Comparison of ENCODE assay signal across 1 cellular context in the genomic region with DNA sequence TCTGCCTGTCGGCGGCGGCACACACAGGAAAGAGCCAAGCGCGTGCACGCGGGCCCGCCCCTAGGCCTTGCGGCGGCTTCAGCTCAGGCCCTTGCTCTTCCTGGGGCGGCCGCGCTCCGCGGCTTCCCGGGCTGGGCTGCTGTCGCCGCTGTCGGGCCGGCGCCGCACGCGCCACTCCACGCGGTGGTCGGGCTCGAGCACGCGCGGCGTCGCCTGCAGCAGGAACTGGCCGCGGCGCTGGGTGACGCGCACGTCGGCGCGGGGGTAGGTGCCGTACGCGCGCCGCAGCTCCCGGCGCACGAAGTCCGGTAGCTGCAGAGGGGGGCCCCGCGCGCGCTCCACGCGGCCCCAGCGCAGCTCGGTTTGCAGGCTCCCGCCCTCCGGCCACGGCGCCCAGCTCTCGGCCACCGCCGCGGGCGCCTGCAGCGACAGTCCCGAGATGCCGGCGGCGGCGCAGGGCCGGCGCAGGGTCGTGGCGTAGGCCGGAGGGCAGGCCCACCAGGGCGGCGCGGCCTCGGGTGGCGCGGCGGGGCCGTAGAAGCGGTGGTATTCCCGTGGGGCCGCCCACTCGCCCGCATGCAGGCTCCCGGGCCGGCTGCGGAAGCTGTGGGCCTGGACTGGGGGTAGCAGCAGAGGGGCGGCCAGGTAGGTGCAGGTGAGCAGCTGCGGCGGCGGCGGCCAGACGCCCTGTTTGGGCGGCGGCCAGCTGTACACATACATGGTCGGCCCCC.
TF ChIP-seq lines count a peak whose summit lies in the region.

No MANE protein-coding gene starts in this region.

TF ChIP-seq in GM12878, 131 proteins besides CTCF, POLR2A, EP300 and RAD21:
- TF ChIP-seq RUNX3 (IDR thresholded peaks at IDR 0.05; ENCODE audit: low read length) (0 out of 2 replicates have a peak, but pooled peaks have one; percentile 25), GATAD2B (conservative IDR thresholded peaks at IDR 0.05; ENCODE audit: low read depth) (peak; percentile 97), NR2C1 (IDR thresholded peaks at IDR 0.05) (peak; percentile 28; the same call in 1 of the 2 replicates), POLR2AphosphoS5 (IDR thresholded peaks at IDR 0.05; ENCODE audit: low read length) (peak; percentile 51; the same call in 1 of the 2 replicates), ATF7 (IDR thresholded peaks at IDR 0.05; ENCODE audit: low read depth) (no peak), LARP7 (IDR thresholded peaks at IDR 0.05) (peak; percentile 92), SREBF1 (IDR thresholded peaks at IDR 0.05; ENCODE audit: low read length) (no peak), MXI1 (IDR thresholded peaks at IDR 0.05; ENCODE audit: low read depth, low read length) (peak; percentile 93), TCF3 (IDR thresholded peaks at IDR 0.05; ENCODE audit: borderline replicate concordance, insufficient read depth, low read depth, low read length) (peak; percentile 11; the same call in 1 of the 2 replicates), RB1 (IDR thresholded peaks at IDR 0.05; ENCODE audit: borderline replicate concordance) (peak; percentile 74; the same call in 1 of the 2 replicates), CBX5 (IDR thresholded peaks at IDR 0.05; ENCODE audit: low read depth) (0 out of 2 replicates have a peak, but pooled peaks have one; percentile 19), BHLHE40 (IDR thresholded peaks at IDR 0.05; ENCODE audit: borderline replicate concordance in 1 of 2, low read depth in 2 of 2, low read length in 1 of 2) (peak; percentile 87 to 96), KDM1A (IDR thresholded peaks at IDR 0.05; ENCODE audit: borderline replicate concordance) (no peak), SMARCA5 (IDR thresholded peaks at IDR 0.05) (peak; percentile 83; the same call in 1 of the 2 replicates), NRF1 (conservative IDR thresholded peaks at IDR 0.05; ENCODE audit: low read depth, low read length) (0 out of 2 replicates have a peak, but pooled peaks have one; percentile 29), SIN3A (IDR thresholded peaks at IDR 0.05; ENCODE audit: low read depth, low read length) (peak; percentile 77; the same call in 1 of the 2 replicates), RELA (IDR thresholded peaks at IDR 0.05; ENCODE audit: borderline replicate concordance, partially characterized antibody) (peak; percentile 40), CREM (IDR thresholded peaks at IDR 0.05; ENCODE audit: low read depth) (0 out of 2 replicates have a peak, but pooled peaks have one; percentile 8), MEF2B (IDR thresholded peaks at IDR 0.05; ENCODE audit: partially characterized antibody, poor library complexity, severe bottlenecking) (peak; percentile 84), EGR1 (IDR thresholded peaks at IDR 0.05; ENCODE audit: borderline replicate concordance in 1 of 2, low read depth in 2 of 2, low read length in 2 of 2) (peak; percentile 73 to 78), YY1 (IDR thresholded peaks at IDR 0.05; ENCODE audit: low read depth, low read length) (peak; percentile 50; the same call in 1 of the 2 replicates), KAT2A (conservative IDR thresholded peaks at IDR 0.05; ENCODE audit: control insufficient read depth, low read depth, low read length) (no peak), WRNIP1 (IDR thresholded peaks at IDR 0.05; ENCODE audit: borderline replicate concordance, low read depth, low read length) (no peak), BACH1 (IDR thresholded peaks at IDR 0.05; ENCODE audit: borderline replicate concordance) (peak; percentile 91), TCF7 (IDR thresholded peaks at IDR 0.05; ENCODE audit: borderline replicate concordance) (no peak), DPF2 (IDR thresholded peaks at IDR 0.05) (peak; percentile 91; the same call in 1 of the 2 replicates), MYC (IDR thresholded peaks at IDR 0.05; ENCODE audit: insufficient read depth, insufficient read length, insufficient replicate concordance, low read length, severe bottlenecking) (peak; percentile 92), IKZF1 (conservative IDR thresholded peaks at IDR 0.05) (peak; percentile 85), ZNF217 (IDR thresholded peaks at IDR 0.05) (0 out of 2 replicates have a peak, but pooled peaks have one; percentile 70), TAF1 (IDR thresholded peaks at IDR 0.05; ENCODE audit: borderline replicate concordance, low read depth, low read length) (peak; percentile 72; the same call in 1 of the 2 replicates), NR2F1 (conservative IDR thresholded peaks at IDR 0.05) (peak; percentile 87), TCF12 (IDR thresholded peaks at IDR 0.05; ENCODE audit: low read depth, low read length) (0 out of 2 replicates have a peak, but pooled peaks have one; percentile 59), POU2F2 (IDR thresholded peaks at IDR 0.05; ENCODE audit: borderline replicate concordance, low read depth, low read length) (0 out of 3 replicates have a peak, but pooled peaks have one; percentile 64)
- TF ChIP-seq, protein P1, sequence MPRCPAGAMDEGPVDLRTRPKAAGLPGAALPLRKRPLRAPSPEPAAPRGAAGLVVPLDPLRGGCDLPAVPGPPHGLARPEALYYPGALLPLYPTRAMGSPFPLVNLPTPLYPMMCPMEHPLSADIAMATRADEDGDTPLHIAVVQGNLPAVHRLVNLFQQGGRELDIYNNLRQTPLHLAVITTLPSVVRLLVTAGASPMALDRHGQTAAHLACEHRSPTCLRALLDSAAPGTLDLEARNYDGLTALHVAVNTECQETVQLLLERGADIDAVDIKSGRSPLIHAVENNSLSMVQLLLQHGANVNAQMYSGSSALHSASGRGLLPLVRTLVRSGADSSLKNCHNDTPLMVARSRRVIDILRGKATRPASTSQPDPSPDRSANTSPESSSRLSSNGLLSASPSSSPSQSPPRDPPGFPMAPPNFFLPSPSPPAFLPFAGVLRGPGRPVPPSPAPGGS (IDR thresholded peaks at IDR 0.05; ENCODE audit: borderline replicate concordance, insufficient read depth, low read depth, low read length, poor library complexity, severe bottlenecking), result no peak
- TF ChIP-seq, protein P2, sequence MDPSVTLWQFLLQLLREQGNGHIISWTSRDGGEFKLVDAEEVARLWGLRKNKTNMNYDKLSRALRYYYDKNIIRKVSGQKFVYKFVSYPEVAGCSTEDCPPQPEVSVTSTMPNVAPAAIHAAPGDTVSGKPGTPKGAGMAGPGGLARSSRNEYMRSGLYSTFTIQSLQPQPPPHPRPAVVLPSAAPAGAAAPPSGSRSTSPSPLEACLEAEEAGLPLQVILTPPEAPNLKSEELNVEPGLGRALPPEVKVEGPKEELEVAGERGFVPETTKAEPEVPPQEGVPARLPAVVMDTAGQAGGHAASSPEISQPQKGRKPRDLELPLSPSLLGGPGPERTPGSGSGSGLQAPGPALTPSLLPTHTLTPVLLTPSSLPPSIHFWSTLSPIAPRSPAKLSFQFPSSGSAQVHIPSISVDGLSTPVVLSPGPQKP (IDR thresholded peaks at IDR 0.05; ENCODE audit: low read depth, low read length), result 0 out of 2 replicates have a peak, but pooled peaks have one; percentile 16
- TF ChIP-seq, protein P3, sequence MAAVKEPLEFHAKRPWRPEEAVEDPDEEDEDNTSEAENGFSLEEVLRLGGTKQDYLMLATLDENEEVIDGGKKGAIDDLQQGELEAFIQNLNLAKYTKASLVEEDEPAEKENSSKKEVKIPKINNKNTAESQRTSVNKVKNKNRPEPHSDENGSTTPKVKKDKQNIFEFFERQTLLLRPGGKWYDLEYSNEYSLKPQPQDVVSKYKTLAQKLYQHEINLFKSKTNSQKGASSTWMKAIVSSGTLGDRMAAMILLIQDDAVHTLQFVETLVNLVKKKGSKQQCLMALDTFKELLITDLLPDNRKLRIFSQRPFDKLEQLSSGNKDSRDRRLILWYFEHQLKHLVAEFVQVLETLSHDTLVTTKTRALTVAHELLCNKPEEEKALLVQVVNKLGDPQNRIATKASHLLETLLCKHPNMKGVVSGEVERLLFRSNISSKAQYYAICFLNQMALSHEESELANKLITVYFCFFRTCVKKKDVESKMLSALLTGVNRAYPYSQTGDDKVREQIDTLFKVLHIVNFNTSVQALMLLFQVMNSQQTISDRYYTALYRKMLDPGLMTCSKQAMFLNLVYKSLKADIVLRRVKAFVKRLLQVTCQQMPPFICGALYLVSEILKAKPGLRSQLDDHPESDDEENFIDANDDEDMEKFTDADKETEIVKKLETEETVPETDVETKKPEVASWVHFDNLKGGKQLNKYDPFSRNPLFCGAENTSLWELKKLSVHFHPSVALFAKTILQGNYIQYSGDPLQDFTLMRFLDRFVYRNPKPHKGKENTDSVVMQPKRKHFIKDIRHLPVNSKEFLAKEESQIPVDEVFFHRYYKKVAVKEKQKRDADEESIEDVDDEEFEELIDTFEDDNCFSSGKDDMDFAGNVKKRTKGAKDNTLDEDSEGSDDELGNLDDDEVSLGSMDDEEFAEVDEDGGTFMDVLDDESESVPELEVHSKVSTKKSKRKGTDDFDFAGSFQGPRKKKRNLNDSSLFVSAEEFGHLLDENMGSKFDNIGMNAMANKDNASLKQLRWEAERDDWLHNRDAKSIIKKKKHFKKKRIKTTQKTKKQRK (IDR thresholded peaks at IDR 0.05; ENCODE audit: low read depth, low read length), result no peak
- TF ChIP-seq, protein P4, sequence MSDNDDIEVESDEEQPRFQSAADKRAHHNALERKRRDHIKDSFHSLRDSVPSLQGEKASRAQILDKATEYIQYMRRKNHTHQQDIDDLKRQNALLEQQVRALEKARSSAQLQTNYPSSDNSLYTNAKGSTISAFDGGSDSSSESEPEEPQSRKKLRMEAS (IDR thresholded peaks at IDR 0.05; ENCODE audit: low read depth, low read length), result peak; percentile 84
- TF ChIP-seq, protein P5, sequence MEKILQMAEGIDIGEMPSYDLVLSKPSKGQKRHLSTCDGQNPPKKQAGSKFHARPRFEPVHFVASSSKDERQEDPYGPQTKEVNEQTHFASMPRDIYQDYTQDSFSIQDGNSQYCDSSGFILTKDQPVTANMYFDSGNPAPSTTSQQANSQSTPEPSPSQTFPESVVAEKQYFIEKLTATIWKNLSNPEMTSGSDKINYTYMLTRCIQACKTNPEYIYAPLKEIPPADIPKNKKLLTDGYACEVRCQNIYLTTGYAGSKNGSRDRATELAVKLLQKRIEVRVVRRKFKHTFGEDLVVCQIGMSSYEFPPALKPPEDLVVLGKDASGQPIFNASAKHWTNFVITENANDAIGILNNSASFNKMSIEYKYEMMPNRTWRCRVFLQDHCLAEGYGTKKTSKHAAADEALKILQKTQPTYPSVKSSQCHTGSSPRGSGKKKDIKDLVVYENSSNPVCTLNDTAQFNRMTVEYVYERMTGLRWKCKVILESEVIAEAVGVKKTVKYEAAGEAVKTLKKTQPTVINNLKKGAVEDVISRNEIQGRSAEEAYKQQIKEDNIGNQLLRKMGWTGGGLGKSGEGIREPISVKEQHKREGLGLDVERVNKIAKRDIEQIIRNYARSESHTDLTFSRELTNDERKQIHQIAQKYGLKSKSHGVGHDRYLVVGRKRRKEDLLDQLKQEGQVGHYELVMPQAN (conservative IDR thresholded peaks at IDR 0.05), result peak; percentile 92
- TF ChIP-seq, protein P6, sequence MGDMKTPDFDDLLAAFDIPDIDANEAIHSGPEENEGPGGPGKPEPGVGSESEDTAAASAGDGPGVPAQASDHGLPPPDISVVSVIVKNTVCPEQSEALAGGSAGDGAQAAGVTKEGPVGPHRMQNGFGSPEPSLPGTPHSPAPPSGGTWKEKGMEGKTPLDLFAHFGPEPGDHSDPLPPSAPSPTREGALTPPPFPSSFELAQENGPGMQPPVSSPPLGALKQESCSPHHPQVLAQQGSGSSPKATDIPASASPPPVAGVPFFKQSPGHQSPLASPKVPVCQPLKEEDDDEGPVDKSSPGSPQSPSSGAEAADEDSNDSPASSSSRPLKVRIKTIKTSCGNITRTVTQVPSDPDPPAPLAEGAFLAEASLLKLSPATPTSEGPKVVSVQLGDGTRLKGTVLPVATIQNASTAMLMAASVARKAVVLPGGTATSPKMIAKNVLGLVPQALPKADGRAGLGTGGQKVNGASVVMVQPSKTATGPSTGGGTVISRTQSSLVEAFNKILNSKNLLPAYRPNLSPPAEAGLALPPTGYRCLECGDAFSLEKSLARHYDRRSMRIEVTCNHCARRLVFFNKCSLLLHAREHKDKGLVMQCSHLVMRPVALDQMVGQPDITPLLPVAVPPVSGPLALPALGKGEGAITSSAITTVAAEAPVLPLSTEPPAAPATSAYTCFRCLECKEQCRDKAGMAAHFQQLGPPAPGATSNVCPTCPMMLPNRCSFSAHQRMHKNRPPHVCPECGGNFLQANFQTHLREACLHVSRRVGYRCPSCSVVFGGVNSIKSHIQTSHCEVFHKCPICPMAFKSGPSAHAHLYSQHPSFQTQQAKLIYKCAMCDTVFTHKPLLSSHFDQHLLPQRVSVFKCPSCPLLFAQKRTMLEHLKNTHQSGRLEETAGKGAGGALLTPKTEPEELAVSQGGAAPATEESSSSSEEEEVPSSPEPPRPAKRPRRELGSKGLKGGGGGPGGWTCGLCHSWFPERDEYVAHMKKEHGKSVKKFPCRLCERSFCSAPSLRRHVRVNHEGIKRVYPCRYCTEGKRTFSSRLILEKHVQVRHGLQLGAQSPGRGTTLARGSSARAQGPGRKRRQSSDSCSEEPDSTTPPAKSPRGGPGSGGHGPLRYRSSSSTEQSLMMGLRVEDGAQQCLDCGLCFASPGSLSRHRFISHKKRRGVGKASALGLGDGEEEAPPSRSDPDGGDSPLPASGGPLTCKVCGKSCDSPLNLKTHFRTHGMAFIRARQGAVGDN (IDR thresholded peaks at IDR 0.05), result peak; percentile 96
- TF ChIP-seq, protein P7, sequence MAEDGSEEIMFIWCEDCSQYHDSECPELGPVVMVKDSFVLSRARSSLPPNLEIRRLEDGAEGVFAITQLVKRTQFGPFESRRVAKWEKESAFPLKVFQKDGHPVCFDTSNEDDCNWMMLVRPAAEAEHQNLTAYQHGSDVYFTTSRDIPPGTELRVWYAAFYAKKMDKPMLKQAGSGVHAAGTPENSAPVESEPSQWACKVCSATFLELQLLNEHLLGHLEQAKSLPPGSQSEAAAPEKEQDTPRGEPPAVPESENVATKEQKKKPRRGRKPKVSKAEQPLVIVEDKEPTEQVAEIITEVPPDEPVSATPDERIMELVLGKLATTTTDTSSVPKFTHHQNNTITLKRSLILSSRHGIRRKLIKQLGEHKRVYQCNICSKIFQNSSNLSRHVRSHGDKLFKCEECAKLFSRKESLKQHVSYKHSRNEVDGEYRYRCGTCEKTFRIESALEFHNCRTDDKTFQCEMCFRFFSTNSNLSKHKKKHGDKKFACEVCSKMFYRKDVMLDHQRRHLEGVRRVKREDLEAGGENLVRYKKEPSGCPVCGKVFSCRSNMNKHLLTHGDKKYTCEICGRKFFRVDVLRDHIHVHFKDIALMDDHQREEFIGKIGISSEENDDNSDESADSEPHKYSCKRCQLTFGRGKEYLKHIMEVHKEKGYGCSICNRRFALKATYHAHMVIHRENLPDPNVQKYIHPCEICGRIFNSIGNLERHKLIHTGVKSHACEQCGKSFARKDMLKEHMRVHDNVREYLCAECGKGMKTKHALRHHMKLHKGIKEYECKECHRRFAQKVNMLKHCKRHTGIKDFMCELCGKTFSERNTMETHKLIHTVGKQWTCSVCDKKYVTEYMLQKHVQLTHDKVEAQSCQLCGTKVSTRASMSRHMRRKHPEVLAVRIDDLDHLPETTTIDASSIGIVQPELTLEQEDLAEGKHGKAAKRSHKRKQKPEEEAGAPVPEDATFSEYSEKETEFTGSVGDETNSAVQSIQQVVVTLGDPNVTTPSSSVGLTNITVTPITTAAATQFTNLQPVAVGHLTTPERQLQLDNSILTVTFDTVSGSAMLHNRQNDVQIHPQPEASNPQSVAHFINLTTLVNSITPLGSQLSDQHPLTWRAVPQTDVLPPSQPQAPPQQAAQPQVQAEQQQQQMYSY (CRISPR knock-in tag; IDR thresholded peaks at IDR 0.05), result no peak
